ENCODE assay signal across 15 cellular contexts in the genomic region with DNA sequence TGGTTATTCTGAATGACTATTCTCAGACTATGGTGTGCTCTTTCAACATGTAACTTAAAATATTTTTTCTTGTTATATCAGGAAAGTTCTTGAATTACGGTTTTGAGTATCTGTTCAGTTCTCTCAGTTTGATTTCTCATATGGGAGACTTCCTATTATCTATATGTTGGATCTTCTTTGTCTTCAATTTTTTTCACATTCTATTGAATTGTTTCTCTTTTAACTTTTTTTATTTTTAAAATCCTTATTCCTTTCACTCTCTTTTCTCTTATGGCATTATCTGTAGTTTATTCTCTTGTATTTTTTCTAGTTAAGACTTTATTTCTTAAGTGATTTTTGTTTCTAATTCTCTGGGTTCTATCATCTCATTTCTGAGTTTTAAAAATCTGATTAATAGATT.
"Had no signal": no experiment of that assay in that cellular context is flagged by ENCODE, and none has a peak within 500 bp of the region (broad histone marks: within the 10 kb centered on the region; RNA-seq: fewer than 3 reads in every experiment).

No MANE protein-coding gene starts in this region.

- ATAC-seq: heart left ventricle had no signal

- H3K27ac Mint-ChIP-seq: dendritic cell treated with granulocyte-macrophage colony-stimulating factor and Interleukin-4, amounts not matched to agents 40 ng/mL and 50 ng/mL, for 4 days; nephron had no signal

- H3K4me3 Mint-ChIP-seq: dendritic cell treated with granulocyte-macrophage colony-stimulating factor and Interleukin-4, amounts not matched to agents 40 ng/mL and 50 ng/mL, for 4 days; naive B cell; nephron had no signal

- H3K36me3 ChIP-seq: heart left ventricle, sigmoid colon had no signal

- H3K27me3 Mint-ChIP-seq: dendritic cell treated with granulocyte-macrophage colony-stimulating factor and Interleukin-4, amounts not matched to agents 40 ng/mL and 50 ng/mL, for 4 days; naive B cell had no signal

- H3K4me1 ChIP-seq: heart left ventricle, sigmoid colon had no signal

- H3K27ac ChIP-seq: heart left ventricle, sigmoid colon, skin epidermis had no signal

- H3K4me3 ChIP-seq: heart left ventricle, sigmoid colon, skin epidermis had no signal

- DNase-seq: foreskin melanocyte; heart left ventricle; hippocampal formation; kidney glomerular epithelial cell; mesendoderm; naive B cell; occipital lobe; posterior cingulate gyrus; sigmoid colon; stimulated activated CD4-positive, alpha-beta T cell treated with anti-CD3 and anti-CD28 coated beads, Interleukin-12 subunit alpha, Interleukin-12 subunit beta, amount 100 ng/mL, for 4 hours; stimulated activated naive CD4-positive, alpha-beta T cell treated with Interleukin-2 at 50 U/mL for 16 hours; trophoblast cell had no signal

- H3K27me3 ChIP-seq: heart left ventricle, sigmoid colon had no signal
